7 cellular contexts compared by ENCODE assay signal in genomic region chr19:42933412-42933811, GRCh38. TPM values are rescaled to one million over a fixed set of nuclear protein-coding genes. Genes with fewer than 3 reads are reported as not detected.
"Had no signal": no experiment of that assay in that cellular context is flagged by ENCODE, and none has a peak within 500 bp of the region (broad histone marks: within the 10 kb centered on the region; RNA-seq: fewer than 3 reads in every experiment).

No MANE protein-coding gene starts in this region.

RNA-seq across cellular contexts. Expression of gene PSG7, which starts 3.6 kb away (rescaled TPM):
- total RNA-seq: activated CD8-positive, alpha-beta T cell treated with anti-CD3 and anti-CD28 coated beads for 36 hours; activated naive CD8-positive, alpha-beta T cell treated with anti-CD3 and anti-CD28 coated beads for 36 hours; activated T-cell treated with anti-CD3 and anti-CD28 coated beads, Interleukin-2, amount 50 U/mL, for 72 hours; activated T-helper 2 cell treated with anti-CD3 and anti-CD28 coated beads, Interferon-gamma antibody, Interleukin-2, Interleukin-4, amounts not matched to agents 10 μg/mL and 5 μg/mL and 100 μg/mL, durations not matched to agents 14 hours and 24 hours and 36 hours; K562; Right ventricle myocardium inferior had no signal
- polyA plus RNA-seq: adipose tissue, K562 had no signal

RNA-seq across cellular contexts. Expression of gene PSG6, which starts 15.7 kb away (rescaled TPM):
- total RNA-seq: activated CD8-positive, alpha-beta T cell treated with anti-CD3 and anti-CD28 coated beads for 36 hours; activated naive CD8-positive, alpha-beta T cell treated with anti-CD3 and anti-CD28 coated beads for 36 hours; activated T-cell treated with anti-CD3 and anti-CD28 coated beads, Interleukin-2, amount 50 U/mL, for 72 hours; activated T-helper 2 cell treated with anti-CD3 and anti-CD28 coated beads, Interferon-gamma antibody, Interleukin-2, Interleukin-4, amounts not matched to agents 10 μg/mL and 5 μg/mL and 100 μg/mL, durations not matched to agents 14 hours and 24 hours and 36 hours; K562; Right ventricle myocardium inferior had no signal
- polyA plus RNA-seq: adipose tissue, K562 had no signal

RNA-seq across cellular contexts. Expression of gene PSG1, which starts 53.9 kb away (rescaled TPM):
- total RNA-seq: activated CD8-positive, alpha-beta T cell treated with anti-CD3 and anti-CD28 coated beads for 36 hours; activated naive CD8-positive, alpha-beta T cell treated with anti-CD3 and anti-CD28 coated beads for 36 hours; activated T-cell treated with anti-CD3 and anti-CD28 coated beads, Interleukin-2, amount 50 U/mL, for 72 hours; activated T-helper 2 cell treated with anti-CD3 and anti-CD28 coated beads, Interferon-gamma antibody, Interleukin-2, Interleukin-4, amounts not matched to agents 10 μg/mL and 5 μg/mL and 100 μg/mL, durations not matched to agents 14 hours and 24 hours and 36 hours; K562; Right ventricle myocardium inferior had no signal
- polyA plus RNA-seq: adipose tissue, K562 had no signal
